11 cellular contexts compared by ENCODE assay signal in the genomic region with DNA sequence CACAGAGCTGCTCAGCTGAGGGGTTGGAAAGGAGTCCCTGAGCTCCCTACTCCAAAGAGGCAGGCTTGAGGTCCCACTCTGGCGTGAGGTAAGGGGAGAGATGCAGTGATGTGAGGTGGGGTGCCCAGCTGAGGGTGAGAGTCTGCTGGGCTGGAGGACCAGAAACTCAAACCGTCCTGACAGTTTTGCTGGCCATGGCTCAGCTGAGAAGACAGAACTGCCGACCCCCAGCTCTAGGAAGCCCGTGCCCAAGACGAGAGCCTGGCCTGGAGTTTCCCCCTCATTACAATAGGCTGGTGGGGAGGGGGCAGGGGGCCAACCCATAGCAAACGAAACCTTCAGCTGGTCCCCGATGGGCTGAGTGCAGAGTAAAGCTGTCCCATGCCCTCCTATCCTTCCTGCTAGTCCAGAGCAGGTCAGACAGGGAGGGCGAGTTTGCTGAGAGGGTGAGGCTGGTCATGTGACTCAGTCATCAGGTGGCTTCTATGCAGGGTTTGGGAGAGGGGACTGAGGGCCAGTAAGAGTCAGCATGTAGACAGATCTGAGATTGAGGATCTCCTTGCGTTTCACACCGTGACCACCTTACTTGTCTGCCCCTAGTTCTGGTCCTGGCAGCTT.
A peak's percentile ranks its signal among the peaks of the same experiment; 100 is the strongest.
DNase-seq lines count a peak whose midpoint lies in the region; TF ChIP-seq lines count a peak whose summit lies in the region.
"Had no signal": no experiment of that assay in that cellular context is flagged by ENCODE, and none has a peak within 500 bp of the region (broad histone marks: within the 10 kb centered on the region; RNA-seq: fewer than 3 reads in every experiment).

No MANE protein-coding gene starts in this region.

- H3K36me3 ChIP-seq in Loucy (ENCODE audit: insufficient read depth, low read length) (peaks cover 6% of the 10 kb centered on the region; the same call in 1 of the 2 replicates), duodenal mucosa (ENCODE audit: control insufficient read depth in 1 of 2, insufficient read depth in 2 of 2, low read length in 2 of 2) (no peaks in the 10 kb centered on the region), prostate gland (no peaks in the 10 kb centered on the region), H7 (replicated peaks; ENCODE audit: control insufficient read depth, insufficient read depth, low read length) (no peaks in the 10 kb centered on the region), ovary (no peaks in the 10 kb centered on the region)

- no peaks in the 10 kb centered on the region for H3F3A ChIP-seq in Loucy (ENCODE audit: low read depth)

- H3K27me3 ChIP-seq in Loucy (ENCODE audit: insufficient read depth, low read length, poor library complexity, severe bottlenecking) = no peaks in the 10 kb centered on the region
- H3K27me3 ChIP-seq in duodenal mucosa (ENCODE audit: control insufficient read depth in 1 of 2, insufficient read depth in 2 of 2, low read length in 2 of 2) = peaks cover 7 to 20% of the 10 kb centered on the region in 2 donors
- no peaks in the 10 kb centered on the region for H3K27me3 ChIP-seq in prostate gland (replicated peaks; ENCODE audit: insufficient read depth)
- peaks cover 4% of the 10 kb centered on the region for H3K27me3 ChIP-seq in H7 (ENCODE audit: control insufficient read depth, insufficient read depth, low read length)
- no peaks in the 10 kb centered on the region for H3K27me3 ChIP-seq in ovary

- no peak overlapping the region for H3K4me3 Mint-ChIP-seq in activated CD4-positive, alpha-beta T cell treated with anti-CD3 and anti-CD28 coated beads, Interleukin-2, amount 10 ng/mL, durations not matched to agents 24 days and 14 days
- H3K4me3 Mint-ChIP-seq: CD8-positive, alpha-beta T cell had no signal

- no peaks in the 10 kb centered on the region for H3K36me3 Mint-ChIP-seq in activated CD4-positive, alpha-beta T cell treated with anti-CD3 and anti-CD28 coated beads, Interleukin-2, amount 10 ng/mL, durations not matched to agents 24 days and 14 days (ENCODE audit: low read depth)

- intact Hi-C loops in prostate gland (cut with DNase I) (loop anchor here (5.0 kb wide), 1 partner anchor 128 kb away; no protein-coding TSS in a partner anchor), ovary (cut with DNase I) (loop anchor here in 2 of 4 donors (2.0 to 10.0 kb wide), 3 partner anchors 128 to 164 kb away; no protein-coding TSS in a partner anchor)
- intact Hi-C loops in activated CD4-positive, alpha-beta T cell treated with anti-CD3 and anti-CD28 coated beads, Interleukin-2, amount 10 ng/mL, durations not matched to agents 24 days and 14 days (cut with micrococcal nuclease) = no loop called here

- TF ChIP-seq POLR2A in prostate gland (IDR thresholded peaks at IDR 0.05) = no peak
- TF ChIP-seq POLR2A in ovary (IDR thresholded peaks at IDR 0.05) = no peak

- WGBS in prostate gland = 65% methylated on average over 10 of the region's 10 CpGs
- WGBS in ovary, 3 donors = 84 to 86% (median 84%) methylated on average over 10 of the region's 10 CpGs

- in situ Hi-C loops in GM13976 (cut with MboI; ENCODE audit: low sequenced_read_pairs, unreplicated experiment) = loop anchor here (10.0 kb wide), 1 partner anchor 126 kb away; no protein-coding TSS in a partner anchor

- H3K27ac Mint-ChIP-seq in activated CD4-positive, alpha-beta T cell treated with anti-CD3 and anti-CD28 coated beads, Interleukin-2, amount 10 ng/mL, durations not matched to agents 24 days and 14 days = no peak overlapping the region
- H3K27ac Mint-ChIP-seq: CD8-positive, alpha-beta T cell had no signal

- H4K20me1 ChIP-seq in Loucy (ENCODE audit: insufficient read depth, low read length, poor library complexity, severe bottlenecking) = no peaks in the 10 kb centered on the region

- H3K4me2 ChIP-seq in Loucy (ENCODE audit: low read depth, low read length, poor library complexity, severe bottlenecking) = peak overlapping the region; percentile 60

- no peaks in the 10 kb centered on the region for H3K4me1 Mint-ChIP-seq in activated CD4-positive, alpha-beta T cell treated with anti-CD3 and anti-CD28 coated beads, Interleukin-2, amount 10 ng/mL, durations not matched to agents 24 days and 14 days

- no peaks in the 10 kb centered on the region for H3K9me3 Mint-ChIP-seq in activated CD4-positive, alpha-beta T cell treated with anti-CD3 and anti-CD28 coated beads, Interleukin-2, amount 10 ng/mL, durations not matched to agents 24 days and 14 days
- H3K9me3 Mint-ChIP-seq: CD8-positive, alpha-beta T cell had no signal

- peak overlapping the region; percentile 75; the same call in 1 of the 2 replicates for H2AFZ ChIP-seq in Loucy (ENCODE audit: low read length)

- H3K4me3 ChIP-seq in Loucy (ENCODE audit: low read length, poor library complexity, severe bottlenecking) (peak overlapping the region; percentile 64), duodenal mucosa (ENCODE audit: low read depth in 1 of 2, low read length in 2 of 2) (peak overlapping the region; percentile 48 to 54), prostate gland (no peak overlapping the region), H7 (ENCODE audit: insufficient read depth, low read depth, low read length) (no peak overlapping the region), ovary (no peak overlapping the region)
- H3K4me3 ChIP-seq: coronary artery had no signal

- no peaks in the 10 kb centered on the region for H3K79me2 ChIP-seq in Loucy (ENCODE audit: insufficient read depth, low read length)

- no peak for TF ChIP-seq EP300 in ovary (IDR thresholded peaks at IDR 0.05)

- H3K4me1 ChIP-seq in Loucy (ENCODE audit: insufficient read depth, low read length, poor library complexity, severe bottlenecking) = no peaks in the 10 kb centered on the region
- H3K4me1 ChIP-seq in duodenal mucosa (ENCODE audit: control insufficient read depth in 1 of 2, insufficient read depth in 2 of 2, low read length in 2 of 2) = peaks cover 21 to 36% of the 10 kb centered on the region in 2 donors
- H3K4me1 ChIP-seq in prostate gland (replicated peaks) = no peaks in the 10 kb centered on the region
- peaks cover 7% of the 10 kb centered on the region for H3K4me1 ChIP-seq in ovary (ENCODE audit: insufficient read depth)

- H3K27me3 Mint-ChIP-seq in activated CD4-positive, alpha-beta T cell treated with anti-CD3 and anti-CD28 coated beads, Interleukin-2, amount 10 ng/mL, durations not matched to agents 24 days and 14 days = no peaks in the 10 kb centered on the region

- H3K9me2 ChIP-seq in Loucy (replicated peaks; ENCODE audit: low read depth, low read length) = no peaks in the 10 kb centered on the region

- H3K9ac ChIP-seq in Loucy (ENCODE audit: low read depth, low read length, poor library complexity, severe bottlenecking) (no peak overlapping the region), duodenal mucosa (ENCODE audit: low read depth in 1 of 2, low read length in 2 of 2) (peak overlapping the region in 1 of 2 donors; percentile 44)

- TF ChIP-seq CTCF in GM13976 (IDR thresholded peaks at IDR 0.05; ENCODE audit: borderline replicate concordance, control extremely low read depth, extremely low read depth, insufficient read depth, missing control alignments) (no peak), Loucy (conservative IDR thresholded peaks at IDR 0.05; ENCODE audit: low read length) (0 out of 2 replicates have a peak, but pooled peaks have one; percentile 7), prostate gland (IDR thresholded peaks at IDR 0.05) (no peak), ovary (IDR thresholded peaks at IDR 0.05) (no peak)

- H3K9me3 ChIP-seq in Loucy (ENCODE audit: insufficient read depth, low read depth, low read length) (no peaks in the 10 kb centered on the region), duodenal mucosa (ENCODE audit: control insufficient read depth in 1 of 2, low read length in 2 of 2) (no peaks in the 10 kb centered on the region), prostate gland (no peaks in the 10 kb centered on the region), ovary (no peaks in the 10 kb centered on the region)

- no peak overlapping the region for H3K27ac ChIP-seq in duodenal mucosa (ENCODE audit: low read depth, low read length)
- no peak overlapping the region for H3K27ac ChIP-seq in prostate gland
- H3K27ac ChIP-seq in ovary = no peak overlapping the region
- H3K27ac ChIP-seq: coronary artery had no signal

- DNase-seq in GM13976 (ENCODE audit: low spot score) (peak; percentile 20), prostate gland (ENCODE audit: low spot score) (peak; percentile 40), H7 (no peak), ovary (no peak)
- DNase-seq in activated CD4-positive, alpha-beta T cell treated with anti-CD3 and anti-CD28 coated beads, Interleukin-2, amount 10 ng/mL, durations not matched to agents 24 days and 14 days = no peak
- DNase-seq: midbrain, NCI-H226 had no signal

Comparison
In these comparisons a context has a peak if more than half of its experiments do, and no peak if none do; other contexts are left out.
1. DNase-seq: peak in GM13976 (single experiment) and prostate gland (single experiment); none in H7 (single experiment), ovary (0 of 5) and activated CD4-positive, alpha-beta T cell treated with anti-CD3 and anti-CD28 coated beads, Interleukin-2, amount 10 ng/mL, durations not matched to agents 24 days and 14 days (single experiment).
2. H3K4me3 ChIP-seq: peak in Loucy (single experiment) and duodenal mucosa (2 of 2); none in prostate gland (0 of 2), H7 (single experiment) and ovary (single experiment).